8 cellular contexts compared by ENCODE assay signal in the genomic region with DNA sequence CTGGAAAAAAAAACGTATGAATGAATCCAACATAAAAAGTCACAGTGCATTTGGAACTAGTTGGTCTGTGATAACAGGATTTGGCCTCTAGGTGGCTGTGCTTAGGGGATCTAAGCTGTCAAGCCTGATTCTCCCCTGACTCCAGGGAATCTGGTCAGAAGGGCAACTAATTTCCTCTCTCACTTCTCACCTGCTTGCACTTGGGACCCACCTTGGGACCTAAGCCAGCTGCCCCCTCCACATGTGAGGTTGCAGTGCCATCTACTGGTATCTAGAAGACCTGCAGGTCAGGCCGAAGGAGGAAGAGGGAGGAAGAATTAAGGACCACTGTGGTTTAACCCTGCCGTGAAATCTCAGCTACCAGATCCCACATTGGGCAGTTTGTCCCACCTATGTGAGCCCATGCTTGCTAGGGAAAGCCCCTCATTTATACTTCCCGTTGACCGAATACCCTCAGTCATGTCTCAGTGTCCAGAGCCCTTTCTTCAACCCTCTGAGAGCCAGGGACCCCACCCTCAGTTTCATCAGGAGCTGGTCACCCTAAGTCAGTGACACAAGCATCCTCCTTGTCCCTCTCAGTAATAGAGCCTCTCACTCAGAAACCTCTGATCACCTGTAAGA. TPM values are rescaled to one million over a fixed set of nuclear protein-coding genes. Genes with fewer than 3 reads are reported as not detected.
DNase-seq lines count a peak whose midpoint lies in the region; ATAC-seq and TF ChIP-seq lines count a peak whose summit lies in the region.

No MANE protein-coding gene starts in this region.

- no peaks in the 10 kb centered on the region for H3K4me1 ChIP-seq in lower lobe of right lung

- H3K4me3 ChIP-seq in AG10803 (ENCODE audit: low read length) (no peak overlapping the region), lower lobe of right lung (no peak overlapping the region)

- no peaks in the 10 kb centered on the region for H3K27me3 ChIP-seq in lower lobe of right lung (ENCODE audit: low read depth)

- intact Hi-C loops in lower lobe of right lung (cut with DNase I): loop anchor here (10.0 kb wide), 1 partner anchor 329 kb away; no protein-coding TSS in a partner anchor

- H3K9me3 ChIP-seq in lower lobe of right lung: no peaks in the 10 kb centered on the region

- peak; percentile 31 for DNase-seq in AG10803 (ENCODE audit: low read depth)
- peak; percentile 67 for DNase-seq in NCI-H2227 treated with DMSO at 0.1 percent for 48 hours (lab: John Stamatoyannopoulos, UW)
- DNase-seq in activated CD4-positive, alpha-beta T cell treated with anti-CD3 and anti-CD28 coated beads for 48 hours: peak; percentile 68
- DNase-seq in dedifferentiated amniotic fluid mesenchymal stem cell (ENCODE audit: extremely low spot score): peak; percentile 23
- peak; percentile 60 for DNase-seq in lower lobe of right lung
- peak; percentile 6 to 18 for DNase-seq in stimulated activated CD8-positive, alpha-beta memory T cell treated with anti-CD3 and anti-CD28 coated beads, Interleukin-2, amount 100 ng/mL, for 1 hour (ENCODE audit: low read depth in 2 of 2)

- TF ChIP-seq CTCF in AG10803 (conservative IDR thresholded peaks at IDR 0.05; ENCODE audit: low read length): peak; percentile 92
- TF ChIP-seq CTCF in lower lobe of right lung (IDR thresholded peaks at IDR 0.05): peak; percentile 95

- no peaks in the 10 kb centered on the region for H3K36me3 ChIP-seq in lower lobe of right lung

- ATAC-seq in GM18873 (IDR thresholded peaks at IDR 0.05; ENCODE audit: low FRiP score, unreplicated experiment) (peak; percentile 70), HG03135 (IDR thresholded peaks at IDR 0.05; ENCODE audit: unreplicated experiment) (peak; percentile 76), lower lobe of right lung (peak; percentile 81 to 88)

- no peak overlapping the region for H3K27ac ChIP-seq in lower lobe of right lung

RNA-seq across cellular contexts. Expression of a gene that starts 33.2 kb away (rescaled TPM):
- 36.3 TPM for total RNA-seq in lower lobe of right lung

RNA-seq across cellular contexts. Expression of a gene that starts 36.8 kb away (rescaled TPM):
- total RNA-seq in lower lobe of right lung: 39.7 TPM

Comparison
In these comparisons a context has a peak if more than half of its experiments do, and no peak if none do; other contexts are left out.
1. DNase-seq: peak in every context shown above with its lines; median percentile 68 in activated CD4-positive, alpha-beta T cell treated with anti-CD3 and anti-CD28 coated beads for 48 hours; 67 in NCI-H2227 treated with DMSO at 0.1 percent for 48 hours; 60 in lower lobe of right lung; 31 in AG10803; 23 in dedifferentiated amniotic fluid mesenchymal stem cell; 12 in stimulated activated CD8-positive, alpha-beta memory T cell treated with anti-CD3 and anti-CD28 coated beads, Interleukin-2, amount 100 ng/mL, for 1 hour.